In the genomic region with DNA sequence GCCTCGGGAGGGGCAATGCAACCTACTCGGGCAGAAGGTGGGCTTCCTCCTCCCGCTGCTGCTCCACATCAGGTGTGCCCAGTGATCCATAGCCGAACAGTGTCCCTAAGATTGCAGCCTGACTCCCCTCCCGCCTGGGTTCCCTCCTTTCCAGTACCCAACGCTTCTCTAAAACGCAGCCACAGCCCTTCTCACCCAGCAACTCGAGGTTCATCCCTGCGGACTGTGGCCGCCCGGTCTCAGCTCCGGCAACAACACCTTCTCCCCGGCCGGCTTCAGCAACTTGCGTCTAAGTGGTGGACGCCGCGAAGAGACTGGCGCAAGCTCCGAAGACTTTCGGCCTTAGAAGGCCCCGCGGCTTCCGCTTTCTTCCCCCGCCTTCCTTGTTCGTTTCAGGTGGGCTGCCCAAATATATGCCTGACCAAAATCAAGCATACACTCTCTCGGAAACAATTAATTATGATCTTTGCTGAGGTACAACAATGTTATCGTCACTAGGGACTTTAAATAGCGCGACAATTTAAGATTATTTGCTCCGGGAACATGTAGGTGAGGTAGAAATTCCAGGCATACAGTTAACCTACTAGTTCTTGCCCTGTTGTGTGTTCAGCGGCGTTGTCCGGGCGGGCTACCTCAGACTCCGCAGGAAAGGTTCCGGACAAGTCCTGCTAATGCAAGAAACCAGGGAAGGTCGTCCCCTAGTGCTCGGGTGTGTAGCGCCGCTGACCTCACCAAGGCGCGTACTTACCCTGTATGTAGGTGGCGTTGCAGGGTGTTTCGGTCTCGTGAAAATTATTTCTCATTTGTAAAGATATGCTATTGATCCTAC, we compare ENCODE assay signal across 8 cellular contexts. TPM values are rescaled to one million over a fixed set of nuclear protein-coding genes. Genes with fewer than 3 reads are reported as not detected.
DNase-seq lines count a peak whose midpoint lies in the region; ATAC-seq, FAIRE-seq and TF ChIP-seq lines count a peak whose summit lies in the region.

TSS of gene RBBP5 (minus strand) at position 319 of the 829 bp plus-strand sequence. CDS start at position 214, 105 bp downstream.

- no peaks in the 10 kb centered on the region for H3K9me1 ChIP-seq in keratinocyte (ENCODE audit: control insufficient read depth, extremely low read depth, insufficient read depth, low read length)

- ATAC-seq in GM19023 (IDR thresholded peaks at IDR 0.05; ENCODE audit: unreplicated experiment), result peak; percentile 97
- peak; percentile 91 for ATAC-seq in HG03342 (IDR thresholded peaks at IDR 0.05; ENCODE audit: unreplicated experiment)
- ATAC-seq in activated CD4-positive, CD25-positive, alpha-beta regulatory T cell treated with anti-CD3 and anti-CD28 coated beads, Interleukin-2, amount 50 U/mL, for 24 hours, result peak; percentile 99

- H3K27ac ChIP-seq in keratinocyte (ENCODE audit: control insufficient read depth, insufficient read depth, low read length), result peak within 1 kb of the TSS; percentile 96

- peak within 1 kb of the TSS; percentile 99 for H2AFZ ChIP-seq in keratinocyte (ENCODE audit: control insufficient read depth, low read length)

- peak within 1 kb of the TSS; percentile 98 for H3K4me3 ChIP-seq in AG10803 (ENCODE audit: low read length)
- H3K4me3 ChIP-seq in keratinocyte (ENCODE audit: control insufficient read depth in 2 of 3, extremely low read depth in 1 of 3, insufficient read depth in 2 of 3, low read depth in 1 of 3, low read length in 3 of 3), result peak within 1 kb of the TSS; percentile 75 to 90 (median 81)

- peak within 1 kb of the TSS; percentile 77 for H3K4me2 ChIP-seq in keratinocyte (ENCODE audit: control insufficient read depth, extremely low read depth, insufficient read depth, low read depth, low read length)

- H3K79me2 ChIP-seq in keratinocyte (ENCODE audit: control insufficient read depth, insufficient read depth, low read length), result peaks cover 39% of the 10 kb centered on the region

- H3K36me3 ChIP-seq in keratinocyte (ENCODE audit: control insufficient read depth in 2 of 2, extremely low read depth in 1 of 2, insufficient read depth in 2 of 2, low read length in 2 of 2), result peaks cover 2 to 3% of the 10 kb centered on the region in 2 experiments

- H3K9me3 ChIP-seq in keratinocyte (ENCODE audit: control insufficient read depth, low read depth, low read length), result no peaks in the 10 kb centered on the region

- H3K4me1 ChIP-seq in keratinocyte (ENCODE audit: control insufficient read depth, extremely low read depth, insufficient read depth, low read length), result peaks cover 15% of the 10 kb centered on the region

- H4K20me1 ChIP-seq in keratinocyte (ENCODE audit: control insufficient read depth, extremely low read depth, insufficient read depth, low read length), result no peaks in the 10 kb centered on the region

- TF ChIP-seq CTCF in AG10803 (conservative IDR thresholded peaks at IDR 0.05; ENCODE audit: low read length) (peak; percentile 88), keratinocyte (optimal IDR thresholded peaks at IDR 0.05 in 1 of 3, IDR thresholded peaks at IDR 0.05 in 1 of 3, conservative IDR thresholded peaks at IDR 0.05 in 1 of 3; ENCODE audit: extremely low read depth in 1 of 3, insufficient read depth in 2 of 3, low read length in 3 of 3) (peak; percentile 81 to 93 (median 91))

- peak within 1 kb of the TSS; percentile 86 for H3K9ac ChIP-seq in keratinocyte (ENCODE audit: control insufficient read depth, extremely low read depth, insufficient read depth, low read length)

- H3K27me3 ChIP-seq in keratinocyte (ENCODE audit: control insufficient read depth, extremely low read depth, insufficient read depth, low read length), result no peaks in the 10 kb centered on the region

- DNase-seq in AG10803 (ENCODE audit: low read depth), result peak; percentile 99
- peak; percentile 99 to 100 for DNase-seq in NCI-H446 (lab: John Stamatoyannopoulos, UW)
- DNase-seq in cerebellar nuclear complex (lab: John Stamatoyannopoulos, UW), result peak; percentile 61 to 94
- peak; percentile 93 for DNase-seq in keratinocyte (ENCODE audit: low read depth, low spot score)
- DNase-seq in stimulated activated CD4-positive, alpha-beta T cell treated with anti-CD3 and anti-CD28 coated beads, Interleukin-15, amount 100 ng/mL, for 24 hours, result peak; percentile 94

- dilution Hi-C loops in keratinocyte (cut with MboI; ENCODE audit: extremely low pct_ligation_motif_present, low sequenced_read_pairs), result no loop called here

- FAIRE-seq in keratinocyte (lab: Jason Lieb, UNC), result peak; percentile 32

RNA-seq across cellular contexts. Expression of gene RBBP5, which starts in this region (rescaled TPM):
- polyA plus RNA-seq in keratinocyte, result 8.8 to 12.3 TPM (median 11.1 TPM) in 3 replicates
- 8.8 TPM for polyA plus RNA-seq in keratinocyte (2011; ENCODE audit: low read depth)
- polyA plus RNA-seq in keratinocyte (2011; cell fraction: cytosol; rRNA removed), result 6.0 and 10.0 TPM in 2 replicates
- 8.2 and 11.1 TPM in 2 replicates for polyA plus RNA-seq in keratinocyte (2011; cell fraction: nucleus; rRNA removed)
- 8.3 TPM in 2 replicates for polyA plus RNA-seq in keratinocyte (2012; ENCODE audit: low replicate concordance)
- 4.3 to 35.3 TPM (median 14.1 TPM) in 3 replicates for polyA minus RNA-seq in keratinocyte
- polyA minus RNA-seq in keratinocyte (2011; cell fraction: cytosol; rRNA and poly(A)+ RNA removed), result 13.8 TPM
- 10.4 and 16.1 TPM in 2 replicates for polyA minus RNA-seq in keratinocyte (2011; cell fraction: nucleus; rRNA and poly(A)+ RNA removed)

Comparison
In these comparisons a context has a peak if more than half of its experiments do, and no peak if none do; other contexts are left out.
1. Peak in every context shown above with its lines: DNase-seq, ATAC-seq, H3K4me3 ChIP-seq and H3K27ac ChIP-seq.